Comparison of ENCODE assay signal across 8 cellular contexts in genomic region chr1:48776400-48777218, GRCh38. TPM values are rescaled to one million over a fixed set of nuclear protein-coding genes. Genes with fewer than 3 reads are reported as not detected.
DNase-seq lines count a peak whose midpoint lies in the region; ATAC-seq and TF ChIP-seq lines count a peak whose summit lies in the region.

Gene BEND5 (minus strand): TSS chr1:48776891. CDS start chr1:48776831, 60 bp downstream.

- intact Hi-C loops in Calu3 (cut with micrococcal nuclease; ENCODE audit: unreplicated experiment): no loop called here

- no peaks in the 10 kb centered on the region for H3K9me2 ChIP-seq in MM.1S (replicated peaks; ENCODE audit: insufficient read depth, low read length)

- peak within 1 kb of the TSS; percentile 68 for H3K4me3 Mint-ChIP-seq in Calu3 (ENCODE audit: low read depth, unreplicated experiment)

- TF ChIP-seq CTCF in Calu3 (IDR thresholded peaks at IDR 0.05; ENCODE audit: unreplicated experiment): no peak
- no peak for TF ChIP-seq CTCF in MM.1S (IDR thresholded peaks at IDR 0.05; ENCODE audit: low read length)

- peaks cover 12% of the 10 kb centered on the region for H3K36me3 Mint-ChIP-seq in Calu3 (ENCODE audit: insufficient read depth, unreplicated experiment)

- H3K9me3 ChIP-seq in MM.1S (replicated peaks; ENCODE audit: insufficient read depth, low read length): no peaks in the 10 kb centered on the region

- H3K4me2 ChIP-seq in MM.1S (ENCODE audit: low read depth, low read length): peak within 1 kb of the TSS; percentile 50

- H3K27me3 ChIP-seq in MM.1S (replicated peaks; ENCODE audit: insufficient read depth, low read length): no peaks in the 10 kb centered on the region

- no peaks in the 10 kb centered on the region for H4K20me1 ChIP-seq in MM.1S (ENCODE audit: insufficient read depth, low read length)

- CTCF ChIA-PET in Calu3 (lab: Charles Lee): no interaction called here

- no peaks in the 10 kb centered on the region for H3K4me1 ChIP-seq in MM.1S (ENCODE audit: low read length)

- H3K79me2 ChIP-seq in MM.1S (ENCODE audit: low read length): no peaks in the 10 kb centered on the region

- H3K27ac Mint-ChIP-seq in Calu3 (ENCODE audit: unreplicated experiment): no peak within 1 kb of the TSS

- no peaks in the 10 kb centered on the region for H3K9me3 Mint-ChIP-seq in Calu3 (ENCODE audit: low read depth, unreplicated experiment)

- H3K27ac ChIP-seq in MM.1S (ENCODE audit: low read length): no peak within 1 kb of the TSS

- peak within 1 kb of the TSS; percentile 26; the same call in 1 of the 2 replicates for H3K9ac ChIP-seq in MM.1S (ENCODE audit: low read length)

- H3K27me3 Mint-ChIP-seq in Calu3 (ENCODE audit: unreplicated experiment): peaks cover 41% of the 10 kb centered on the region

- peak within 1 kb of the TSS; percentile 52; the same call in 1 of the 2 replicates for H2AFZ ChIP-seq in MM.1S (ENCODE audit: low read length)

- H3F3A ChIP-seq in MM.1S (ENCODE audit: insufficient read depth, low read length): no peaks in the 10 kb centered on the region

- peaks cover 9% of the 10 kb centered on the region for H3K4me1 Mint-ChIP-seq in Calu3 (ENCODE audit: low read depth, unreplicated experiment)

- no peak for ATAC-seq in GM19463 (IDR thresholded peaks at IDR 0.05; ENCODE audit: unreplicated experiment)

- no TSS peak for BruUV-seq in Calu3 (replicated peaks; lab: Mats Ljungman, UMichigan)

- no peaks in the 10 kb centered on the region for H3K36me3 ChIP-seq in MM.1S (replicated peaks; ENCODE audit: insufficient read depth, low read length)

- H3K4me3 ChIP-seq in MM.1S (ENCODE audit: low read length): peak within 1 kb of the TSS; percentile 50

- DNase-seq in Calu3 (peak; percentile 6), MM.1S (no peak), T-helper 9 cell (peak; percentile 4), kidney tubule cell (ENCODE audit: low spot score) (peak; percentile 45), SW 1271 (lab: John Stamatoyannopoulos, UW) (no peak)
- peak; percentile 2 for DNase-seq in central memory CD4-positive, alpha-beta T cell
- peak; percentile 29 to 51 for DNase-seq in stimulated activated CD4-positive, alpha-beta T cell treated with anti-CD3 and anti-CD28 coated beads, Interleukin-15, amount 100 ng/mL, for 48 hours (ENCODE audit: low read depth in 2 of 2)

RNA-seq across cellular contexts. Expression of gene BEND5, which starts in this region (rescaled TPM):
- total RNA-seq in Calu3 (2022): 0.87 TPM in 1 of 2 replicates, not detected in the other

Comparison
In these comparisons a context has a peak if more than half of its experiments do, and no peak if none do; other contexts are left out.
1. Peak in DNase-seq in Calu3; RNA of the gene not detected or under 1 TPM.
2. DNase-seq: peak in T-helper 9 cell (single experiment), central memory CD4-positive, alpha-beta T cell (single experiment), kidney tubule cell (single experiment) and stimulated activated CD4-positive, alpha-beta T cell treated with anti-CD3 and anti-CD28 coated beads, Interleukin-15, amount 100 ng/mL, for 48 hours (2 of 2); none in MM.1S (single experiment) and SW 1271 (0 of 2).